18 cellular contexts compared by ENCODE assay signal in the genomic region with DNA sequence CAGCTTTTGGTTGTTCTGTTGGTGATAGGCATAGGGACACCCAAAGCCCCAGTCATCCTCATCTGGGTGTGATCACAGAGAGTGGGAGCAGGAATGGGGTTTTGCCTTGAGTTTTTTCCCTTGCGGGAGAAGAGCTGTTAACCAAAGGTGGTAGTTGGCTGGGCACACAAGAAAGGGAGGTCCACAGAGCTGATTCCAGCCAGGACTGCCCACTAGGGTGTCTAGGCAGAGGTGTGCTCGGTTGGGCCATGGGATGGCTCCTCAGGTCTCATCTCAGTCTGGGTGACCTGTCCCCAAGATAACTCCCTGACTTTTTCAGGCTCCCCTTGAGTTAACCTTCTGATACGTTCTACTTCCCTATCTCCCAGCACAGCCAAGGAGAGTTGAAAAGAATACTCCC.
"Had no signal": no experiment of that assay in that cellular context is flagged by ENCODE, and none has a peak within 500 bp of the region (broad histone marks: within the 10 kb centered on the region; RNA-seq: fewer than 3 reads in every experiment).

No MANE protein-coding gene starts in this region.

- H3K27me3 ChIP-seq: brain microvascular endothelial cell, gastroesophageal sphincter, heart left ventricle, ovary, SJCRH30, stomach, testis, upper lobe of left lung had no signal

- H3K4me3 ChIP-seq: gastroesophageal sphincter, heart left ventricle, ovary, prostate gland, SJCRH30, stomach, testis, upper lobe of left lung had no signal

- H3K27me3 Mint-ChIP-seq: natural killer cell treated with Interleukin-12 subunit alpha and Interleukin-12 subunit beta and Interleukin-15 and Interleukin-18, amount 100 ng/mL, for 72 hours had no signal

- H3K9me3 ChIP-seq: gastroesophageal sphincter, heart left ventricle, ovary, prostate gland, SJCRH30, stomach, testis, upper lobe of left lung had no signal

- ATAC-seq: gastroesophageal sphincter; left cardiac atrium; natural killer cell treated with Interleukin-12 subunit alpha and Interleukin-12 subunit beta and Interleukin-15 and Interleukin-18, amount 100 ng/mL, for 72 hours had no signal

- H3K9me3 Mint-ChIP-seq: activated naive CD4-positive, alpha-beta T cell treated with anti-CD3 and anti-CD28 coated beads for 36 hours; natural killer cell treated with Interleukin-12 subunit alpha and Interleukin-12 subunit beta and Interleukin-15 and Interleukin-18, amount 100 ng/mL, for 72 hours had no signal

- H3K36me3 ChIP-seq: ovary, prostate gland had no signal

- DNase-seq: activated CD4-positive, CD25-positive, alpha-beta regulatory T cell treated with anti-CD3 and anti-CD28 coated beads, Interleukin-2, amount 50 U/mL, for 72 hours; activated naive CD4-positive, alpha-beta T cell treated with anti-CD3 and anti-CD28 coated beads for 36 hours; anterior cingulate cortex; brain microvascular endothelial cell; central memory CD4-positive, alpha-beta T cell; heart left ventricle; left cardiac atrium; ovary; SJCRH30; stimulated activated CD4-positive, alpha-beta T cell treated with anti-CD3 and anti-CD28 coated beads, Interleukin-2, amount 100 ng/mL, for 48 hours; stomach; T-helper 1 cell; testis; upper lobe of left lung; WERI-Rb-1 had no signal

- H3K27ac Mint-ChIP-seq: activated naive CD4-positive, alpha-beta T cell treated with anti-CD3 and anti-CD28 coated beads for 36 hours; natural killer cell treated with Interleukin-12 subunit alpha and Interleukin-12 subunit beta and Interleukin-15 and Interleukin-18, amount 100 ng/mL, for 72 hours had no signal

- H3K27ac ChIP-seq: brain microvascular endothelial cell, gastroesophageal sphincter, heart left ventricle, ovary, prostate gland, SJCRH30, stomach, testis, upper lobe of left lung, WERI-Rb-1 had no signal

- H3K4me1 ChIP-seq: gastroesophageal sphincter, prostate gland, SJCRH30, stomach, testis, upper lobe of left lung had no signal

- H3K4me3 Mint-ChIP-seq: activated naive CD4-positive, alpha-beta T cell treated with anti-CD3 and anti-CD28 coated beads for 36 hours; natural killer cell treated with Interleukin-12 subunit alpha and Interleukin-12 subunit beta and Interleukin-15 and Interleukin-18, amount 100 ng/mL, for 72 hours had no signal
